In genomic region chr9:127873223-127873691, GRCh38 we compare ENCODE assay signal across 15 cellular contexts. TPM values are rescaled to one million over a fixed set of nuclear protein-coding genes. Genes with fewer than 3 reads are reported as not detected.
DNase-seq lines count a peak whose midpoint lies in the region; ATAC-seq, FAIRE-seq and TF ChIP-seq lines count a peak whose summit lies in the region.
"Had no signal": no experiment of that assay in that cellular context is flagged by ENCODE, and none has a peak within 500 bp of the region (broad histone marks: within the 10 kb centered on the region; RNA-seq: fewer than 3 reads in every experiment).

No MANE protein-coding gene starts in this region.

- TF ChIP-seq EP300 in K562 (IDR thresholded peaks at IDR 0.05; ENCODE audit: low read length) (no peak), sigmoid colon (IDR thresholded peaks at IDR 0.05) (no peak)

- no peak for TF ChIP-seq POLR2A in K562 (conservative IDR thresholded peaks at IDR 0.05)
- TF ChIP-seq POLR2A in sigmoid colon (IDR thresholded peaks at IDR 0.05): no peak
- TF ChIP-seq POLR2A in H54 (IDR thresholded peaks at IDR 0.05; ENCODE audit: low read depth, low read length): no peak

- ATAC-seq in K562: no peak
- ATAC-seq: activated CD8-positive, alpha-beta memory T cell treated with anti-CD3 and anti-CD28 coated beads, Interleukin-2, amount 10 ng/mL, durations not matched to agents 7 days and 5 days had no signal

- H3K36me3 ChIP-seq in K562 (ENCODE audit: control insufficient read depth, insufficient read depth, low read length) (peaks cover 8% of the 10 kb centered on the region; the same call in 1 of the 3 replicates), sigmoid colon (peaks cover 0 to 35% (median 15%) of the 10 kb centered on the region in 4 donors)

- intact Hi-C loops in K562 (cut with micrococcal nuclease) (loop anchor here (5.0 to 10.0 kb wide), 2 partner anchors 71 to 278 kb away; partner anchors contain the start of gene FPGS), sigmoid colon (cut with DNase I) (loop anchor here (5.0 kb wide), 1 partner anchor 71 kb away; the partner anchor contains the start of gene FPGS)

- BruUV-seq in K562 (replicated peaks; lab: Mats Ljungman, UMichigan): no TSS peak

- TF ChIP-seq RAD21 in K562 (CRISPR knock-in tag; conservative IDR thresholded peaks at IDR 0.05 in 1 of 2, IDR thresholded peaks at IDR 0.05 in 1 of 2): no peak

- H3K9me3 ChIP-seq in K562 (replicated peaks; ENCODE audit: control insufficient read depth, insufficient read depth, low read depth, low read length) (no peaks in the 10 kb centered on the region), sigmoid colon (no peaks in the 10 kb centered on the region)

- no peak for FAIRE-seq in K562 (lab: Jason Lieb, UNC)
- no peak for FAIRE-seq in H54 (lab: Jason Lieb, UNC)

- H3K27me3 ChIP-seq in K562 (ENCODE audit: control insufficient read depth in 2 of 2, insufficient read depth in 2 of 2, low read length in 2 of 2) (no peaks in the 10 kb centered on the region), sigmoid colon (no peaks in the 10 kb centered on the region)

- H3K4me3 ChIP-seq in K562 (no peak overlapping the region), sigmoid colon (no peak overlapping the region)

- POLR2A ChIA-PET in RWPE1 (lab: Yijun Ruan, JAX; ENCODE audit: low non-redundant PET): interaction anchor here (1.0 kb wide), 1 partner anchor 81 kb away, joined by 3 read pairs; no protein-coding TSS in a partner anchor
- POLR2A ChIA-PET in K562 (lab: Yijun Ruan, JAX): interaction anchor here (0.9 to 2.4 kb wide), 3 partner anchors 9 to 16 kb away, joined by 3 to 9 read pairs (median 4); no protein-coding TSS in a partner anchor

- peak overlapping the region in 1 of 2 experiments; percentile 18; a peak in 1 of 4 replicates for H3K9ac ChIP-seq in K562 (ENCODE audit: insufficient read depth in 1 of 2, low read depth in 2 of 2, low read length in 2 of 2)

- in situ Hi-C loops in K562 (cut with MboI): loop anchor here (5.0 to 10.0 kb wide), 3 partner anchors 66 to 278 kb away; partner anchors contain the start of gene TOR2A

- H3K27ac ChIP-seq in RWPE1 (peak overlapping the region; percentile 87), K562 (ENCODE audit: extremely low read depth, low read depth, low read length) (no peak overlapping the region), sigmoid colon (peak overlapping the region; percentile 50 to 87 (median 82))

- CTCF ChIA-PET in RWPE1 (lab: Yijun Ruan, JAX): interaction anchor here (0.6 to 1.2 kb wide), 4 partner anchors 80 to 678 kb away, joined by 3 to 4 read pairs (median 4); partner anchors contain the start of gene TOR2A
- CTCF ChIA-PET in K562 (lab: Yijun Ruan, JAX; ENCODE audit: low intra/inter-chr PET ratio): interaction anchor here (0.6 kb wide), 1 partner anchor 172 kb away, joined by 3 read pairs; no protein-coding TSS in a partner anchor

- H4K20me1 ChIP-seq in K562 (replicated peaks; ENCODE audit: control insufficient read depth, insufficient read depth, low read length): no peaks in the 10 kb centered on the region

- no peak for TF ChIP-seq CTCF in RWPE1 (conservative IDR thresholded peaks at IDR 0.05; ENCODE audit: low read depth)
- TF ChIP-seq CTCF in K562 (IDR thresholded peaks at IDR 0.05 in 2 of 3, conservative IDR thresholded peaks at IDR 0.05 in 1 of 3; ENCODE audit: insufficient read depth in 2 of 3, low read depth in 1 of 3, low read length in 3 of 3): no peak
- no peak for TF ChIP-seq CTCF in sigmoid colon (IDR thresholded peaks at IDR 0.05)

- H3K9me1 ChIP-seq in K562 (ENCODE audit: control insufficient read depth, insufficient read depth, low read length): no peaks in the 10 kb centered on the region

- H3K4me2 ChIP-seq in K562 (ENCODE audit: insufficient read depth, low read length): no peak overlapping the region

- no peak overlapping the region for H2AFZ ChIP-seq in K562 (ENCODE audit: low read depth, low read length)

- H3K79me2 ChIP-seq in K562 (ENCODE audit: control insufficient read depth, insufficient read depth, low read length): peaks cover 12% of the 10 kb centered on the region; the same call in 2 of the 3 replicates

- WGBS in K562 (ENCODE audit: insufficient coverage, low coverage, missing lambda C conversion rate): 72% methylated on average over 19 of the region's 19 CpGs
- WGBS in sigmoid colon, 2 donors: 84 to 85% methylated on average over 19 of the region's 19 CpGs

- H3K4me1 ChIP-seq in K562 (replicated peaks in 1 of 2; ENCODE audit: control insufficient read depth in 2 of 2, insufficient read depth in 2 of 2, low read length in 2 of 2) (peaks cover 18 to 70% of the 10 kb centered on the region in 2 experiments; a peak in 4 of 5 replicates), sigmoid colon (peaks cover 0 to 53% (median 49%) of the 10 kb centered on the region in 4 donors)

- no peak for DNase-seq in RWPE1 (ENCODE audit: low spot score)
- DNase-seq in K562 (ENCODE audit: extremely low read depth in 1 of 4, low spot score in 3 of 4): peak in 1 of 4 experiments; percentile 34
- DNase-seq in left kidney (ENCODE audit: low read depth, low spot score): peak; percentile 75
- peak; percentile 65 for DNase-seq in sigmoid colon
- DNase-seq in NCI-H774 (lab: John Stamatoyannopoulos, UW): no peak
- DNase-seq in H54 (ENCODE audit: insufficient read length, low spot score): no peak
- DNase-seq in activated T-cell treated with anti-CD3 and anti-CD28 coated beads, Interleukin-2, amount 50 U/mL, for 1 hour: no peak
- DNase-seq: activated CD8-positive, alpha-beta memory T cell treated with anti-CD3 and anti-CD28 coated beads, Interleukin-2, amount 10 ng/mL, durations not matched to agents 7 days and 5 days; activated naive CD4-positive, alpha-beta T cell; DMS79; GOT3; NCI-H1436 treated with DMSO at 0.1 percent for 48 hours; NCI-H510A had no signal

RNA-seq across cellular contexts. Expression of gene AK1, which starts 4.2 kb away (rescaled TPM):
- total RNA-seq in K562 (2011; cell fraction: chromatin; rRNA removed; ENCODE audit: low replicate concordance): 1.9 and 7.3 TPM in 2 replicates
- 7.1 and 11.2 TPM in 2 replicates for total RNA-seq in K562 (2011; cell fraction: nucleolus; rRNA removed)
- total RNA-seq in K562 (2011; cell fraction: nucleoplasm; rRNA removed): 3.7 and 5.5 TPM in 2 replicates
- total RNA-seq in K562 (2014; rRNA removed): 33.2 and 56.5 TPM in 2 replicates
- total RNA-seq in K562 (2014; rRNA removed; fragmentation: Illumina TruSeq; extraction: Trizol): 15.1 and 22.6 TPM in 2 replicates
- 38.7 and 39.0 TPM in 2 replicates for total RNA-seq in K562 (2015; rRNA removed; fragmentation: Illumina TruSeq; extraction: Trizol)
- 67.6 and 71.8 TPM in 2 replicates for total RNA-seq in K562 (2021)
- polyA plus RNA-seq in K562 (2011; rRNA removed): 37.2 and 44.6 TPM in 2 replicates
- 48.4 and 109 TPM in 2 replicates for polyA plus RNA-seq in K562 (2011; cell fraction: cytosol; rRNA removed)
- 29.2 and 57.2 TPM in 2 replicates for polyA plus RNA-seq in K562 (2011; cell fraction: nucleus; rRNA removed)
- polyA plus RNA-seq in K562 (2012): 69.4 and 83.0 TPM in 2 replicates
- polyA plus RNA-seq in K562 (2014; fragmentation: Illumina TruSeq; extraction: Trizol): 68.8 and 76.7 TPM in 2 replicates
- polyA plus RNA-seq in K562 (2014; fragmentation: Nextera tagmentation; extraction: Ambion mirVana): 10 to 100 TPM; 10.1 to 38.9 TPM
- 58.1 and 73.2 TPM in 2 replicates for polyA plus RNA-seq in K562 (2014; rRNA removed)
- polyA minus RNA-seq in K562 (2011; rRNA and poly(A)+ RNA removed): 10.3 and 14.5 TPM in 2 replicates
- polyA minus RNA-seq in K562 (2011; cell fraction: cytosol; rRNA and poly(A)+ RNA removed): 11.4 and 13.5 TPM in 2 replicates
- 1.2 and 2.1 TPM in 2 replicates for polyA minus RNA-seq in K562 (2011; cell fraction: nucleus; rRNA and poly(A)+ RNA removed)
- 10 to 100 TPM; 28.8 to 73.2 (median 48.7) TPM for total RNA-seq in sigmoid colon
- 100 to 1,000 TPM in 1 of 3 donors, 10 to 100 TPM in 2; 85.9 to 254 (median 85.9) TPM for polyA plus RNA-seq in sigmoid colon
- polyA plus RNA-seq: CD14-positive monocyte had no signal

RNA-seq across cellular contexts. Expression of gene ENG, which starts 18.8 kb away (rescaled TPM):
- 0.51 and 0.69 TPM in 2 replicates for total RNA-seq in K562 (2011; cell fraction: chromatin; rRNA removed; ENCODE audit: low replicate concordance)
- total RNA-seq in K562 (2011; cell fraction: nucleolus; rRNA removed): 0.50 and 1.1 TPM in 2 replicates
- not detected in 2 replicates for total RNA-seq in K562 (2011; cell fraction: nucleoplasm; rRNA removed)
- total RNA-seq in K562 (2014; rRNA removed) (0.16 and 0.23 TPM in 2 replicates), K562 (2014; rRNA removed; fragmentation: Illumina TruSeq; extraction: Trizol) (0.07 TPM in 1 of 2 replicates, not detected in the other), K562 (2015; rRNA removed; fragmentation: Illumina TruSeq; extraction: Trizol) (0.04 TPM in 1 of 2 replicates, not detected in the other), K562 (2021) (0.40 and 0.51 TPM in 2 replicates), sigmoid colon (10 to 100 TPM; 17.1 to 28.5 (median 20.6) TPM)
- polyA plus RNA-seq in K562 (2011; rRNA removed) (0.14 and 0.27 TPM in 2 replicates), K562 (2014; fragmentation: Illumina TruSeq; extraction: Trizol) (0.24 and 0.28 TPM in 2 replicates), K562 (2014; fragmentation: Nextera tagmentation; extraction: Ambion mirVana) (under 1 TPM in 1 of 2 experiments, not detected in 1; 0.13 TPM), K562 (2014; rRNA removed) (0.13 TPM in 1 of 2 replicates, not detected in the other), sigmoid colon (10 to 100 TPM in 2 of 3 donors, 1 to 10 TPM in 1; 5.4 to 50.4 (median 25.7) TPM)
- polyA plus RNA-seq in K562 (2011; cell fraction: cytosol; rRNA removed): 0.19 TPM in 2 replicates
- polyA plus RNA-seq in K562 (2011; cell fraction: nucleus; rRNA removed): 0.21 and 0.33 TPM in 2 replicates
- 0.73 and 1.6 TPM in 2 replicates for polyA plus RNA-seq in K562 (2012)
- polyA minus RNA-seq in K562 (2011; rRNA and poly(A)+ RNA removed): 0.06 TPM in 1 of 2 replicates, not detected in the other
- 0.64 TPM in 1 of 2 replicates, not detected in the other for polyA minus RNA-seq in K562 (2011; cell fraction: cytosol; rRNA and poly(A)+ RNA removed)
- polyA minus RNA-seq in K562 (2011; cell fraction: nucleus; rRNA and poly(A)+ RNA removed): not detected in 2 replicates
- polyA plus RNA-seq: neural cell had no signal

RNA-seq across cellular contexts. Expression of gene ST6GALNAC6, which starts 26.1 kb away (rescaled TPM):
- 18.9 and 41.8 TPM in 2 replicates for total RNA-seq in K562 (2011; cell fraction: chromatin; rRNA removed; ENCODE audit: low replicate concordance)
- 25.3 and 31.9 TPM in 2 replicates for total RNA-seq in K562 (2011; cell fraction: nucleolus; rRNA removed)
- total RNA-seq in K562 (2011; cell fraction: nucleoplasm; rRNA removed): 19.5 and 22.4 TPM in 2 replicates
- 13.0 and 16.0 TPM in 2 replicates for total RNA-seq in K562 (2014; rRNA removed)
- 6.4 and 8.2 TPM in 2 replicates for total RNA-seq in K562 (2014; rRNA removed; fragmentation: Illumina TruSeq; extraction: Trizol)
- total RNA-seq in K562 (2015; rRNA removed; fragmentation: Illumina TruSeq; extraction: Trizol): 16.8 and 17.0 TPM in 2 replicates
- total RNA-seq in K562 (2021): 17.3 and 18.7 TPM in 2 replicates
- 23.0 and 23.7 TPM in 2 replicates for polyA plus RNA-seq in K562 (2011; rRNA removed)
- polyA plus RNA-seq in K562 (2011; cell fraction: cytosol; rRNA removed): 30.5 and 46.9 TPM in 2 replicates
- 51.3 and 78.0 TPM in 2 replicates for polyA plus RNA-seq in K562 (2011; cell fraction: nucleus; rRNA removed)
- polyA plus RNA-seq in K562 (2012): 13.2 and 13.7 TPM in 2 replicates
- polyA plus RNA-seq in K562 (2014; fragmentation: Illumina TruSeq; extraction: Trizol): 14.5 and 15.6 TPM in 2 replicates
- polyA plus RNA-seq in K562 (2014; fragmentation: Nextera tagmentation; extraction: Ambion mirVana): under 1 TPM; 0.13 to 0.20 TPM
- 16.4 and 19.0 TPM in 2 replicates for polyA plus RNA-seq in K562 (2014; rRNA removed)
- 5.5 and 6.3 TPM in 2 replicates for polyA minus RNA-seq in K562 (2011; rRNA and poly(A)+ RNA removed)
- 3.5 and 5.2 TPM in 2 replicates for polyA minus RNA-seq in K562 (2011; cell fraction: cytosol; rRNA and poly(A)+ RNA removed)
- polyA minus RNA-seq in K562 (2011; cell fraction: nucleus; rRNA and poly(A)+ RNA removed): 10.4 and 11.2 TPM in 2 replicates
- total RNA-seq in sigmoid colon: 100 to 1,000 TPM; 107 to 125 (median 114) TPM
- 100 to 1,000 TPM in 1 of 3 donors, 10 to 100 TPM in 2; 35.6 to 112 (median 87.1) TPM for polyA plus RNA-seq in sigmoid colon

RNA-seq across cellular contexts. Expression of gene ST6GALNAC4, which starts 43.6 kb away (rescaled TPM):
- 24.9 and 89.8 TPM in 2 replicates for total RNA-seq in K562 (2011; cell fraction: chromatin; rRNA removed; ENCODE audit: low replicate concordance)
- 90.4 and 100 TPM in 2 replicates for total RNA-seq in K562 (2011; cell fraction: nucleolus; rRNA removed)
- total RNA-seq in K562 (2011; cell fraction: nucleoplasm; rRNA removed): 52.6 and 55.0 TPM in 2 replicates
- total RNA-seq in K562 (2014; rRNA removed) (25.5 and 47.2 TPM in 2 replicates), K562 (2014; rRNA removed; fragmentation: Illumina TruSeq; extraction: Trizol) (2.8 and 6.6 TPM in 2 replicates), K562 (2015; rRNA removed; fragmentation: Illumina TruSeq; extraction: Trizol) (17.2 and 19.0 TPM in 2 replicates), K562 (2021) (43.1 and 47.1 TPM in 2 replicates), sigmoid colon (10 to 100 TPM; 22.8 to 27.7 (median 25.5) TPM)
- polyA plus RNA-seq in K562 (2011; rRNA removed) (14.0 and 19.4 TPM in 2 replicates), K562 (2014; fragmentation: Illumina TruSeq; extraction: Trizol) (15.4 and 34.0 TPM in 2 replicates), K562 (2014; fragmentation: Nextera tagmentation; extraction: Ambion mirVana) (1 to 10 TPM; 2.6 to 3.4 TPM), K562 (2014; rRNA removed) (26.0 and 42.6 TPM in 2 replicates), sigmoid colon (10 to 100 TPM; 25.2 to 51.1 (median 37.7) TPM)
- polyA plus RNA-seq in K562 (2011; cell fraction: cytosol; rRNA removed): 30.0 and 73.0 TPM in 2 replicates
- polyA plus RNA-seq in K562 (2011; cell fraction: nucleus; rRNA removed): 34.4 and 63.8 TPM in 2 replicates
- polyA plus RNA-seq in K562 (2012): 26.5 and 52.2 TPM in 2 replicates
- polyA minus RNA-seq in K562 (2011; rRNA and poly(A)+ RNA removed): 7.5 and 10.6 TPM in 2 replicates
- 30.9 and 50.2 TPM in 2 replicates for polyA minus RNA-seq in K562 (2011; cell fraction: cytosol; rRNA and poly(A)+ RNA removed)
- polyA minus RNA-seq in K562 (2011; cell fraction: nucleus; rRNA and poly(A)+ RNA removed): 24.7 and 25.8 TPM in 2 replicates

RNA-seq across cellular contexts. Expression of gene PIP5KL1, which starts 57.3 kb away (rescaled TPM):
- total RNA-seq in K562 (2011; cell fraction: chromatin; rRNA removed; ENCODE audit: low replicate concordance): 4.2 and 9.4 TPM in 2 replicates
- 7.7 and 10.1 TPM in 2 replicates for total RNA-seq in K562 (2011; cell fraction: nucleolus; rRNA removed)
- 4.3 and 4.5 TPM in 2 replicates for total RNA-seq in K562 (2011; cell fraction: nucleoplasm; rRNA removed)
- total RNA-seq in K562 (2014; rRNA removed) (2.5 and 3.1 TPM in 2 replicates), K562 (2014; rRNA removed; fragmentation: Illumina TruSeq; extraction: Trizol) (0.80 and 1.2 TPM in 2 replicates), K562 (2015; rRNA removed; fragmentation: Illumina TruSeq; extraction: Trizol) (0.58 and 1.3 TPM in 2 replicates), K562 (2021) (3.0 and 3.7 TPM in 2 replicates), sigmoid colon (1 to 10 TPM in 3 of 4 donors, under 1 TPM in 1; 0.16 to 4.2 (median 2.6) TPM)
- polyA plus RNA-seq in K562 (2011; rRNA removed) (1.2 and 1.6 TPM in 2 replicates), K562 (2014; fragmentation: Illumina TruSeq; extraction: Trizol) (0.82 and 1.2 TPM in 2 replicates), K562 (2014; fragmentation: Nextera tagmentation; extraction: Ambion mirVana) (under 1 TPM; 0.18 to 0.41 TPM), K562 (2014; rRNA removed) (4.3 and 4.8 TPM in 2 replicates), sigmoid colon (1 to 10 TPM in 1 of 3 donors, under 1 TPM in 1, not detected in 1; 0.70 to 1.8 TPM)
- 1.8 and 2.2 TPM in 2 replicates for polyA plus RNA-seq in K562 (2011; cell fraction: cytosol; rRNA removed)
- 12.7 and 14.3 TPM in 2 replicates for polyA plus RNA-seq in K562 (2011; cell fraction: nucleus; rRNA removed)
- polyA plus RNA-seq in K562 (2012): 1.7 and 5.0 TPM in 2 replicates
- polyA minus RNA-seq in K562 (2011; rRNA and poly(A)+ RNA removed): 0.75 TPM in 1 of 2 replicates, not detected in the other
- 3.0 TPM in 1 of 2 replicates, not detected in the other for polyA minus RNA-seq in K562 (2011; cell fraction: cytosol; rRNA and poly(A)+ RNA removed)
- polyA minus RNA-seq in K562 (2011; cell fraction: nucleus; rRNA and poly(A)+ RNA removed): 2.6 TPM in 2 replicates

Comparison
In these comparisons a context has a peak if more than half of its experiments do, and no peak if none do; other contexts are left out.
1. DNase-seq: peak in left kidney (single experiment) and sigmoid colon (single experiment); none in RWPE1 (single experiment), NCI-H774 (single experiment), H54 (single experiment) and activated T-cell treated with anti-CD3 and anti-CD28 coated beads, Interleukin-2, amount 50 U/mL, for 1 hour (single experiment).
2. RNA of gene ENG, which starts 18.8 kb away (total RNA-seq): 17.1 to 28.5 TPM in sigmoid colon; 0.04 to 1.1 TPM in K562; every median in the first group is over 4 times any median in the second.